ENCODE assay signal across 16 cellular contexts in the genomic region with DNA sequence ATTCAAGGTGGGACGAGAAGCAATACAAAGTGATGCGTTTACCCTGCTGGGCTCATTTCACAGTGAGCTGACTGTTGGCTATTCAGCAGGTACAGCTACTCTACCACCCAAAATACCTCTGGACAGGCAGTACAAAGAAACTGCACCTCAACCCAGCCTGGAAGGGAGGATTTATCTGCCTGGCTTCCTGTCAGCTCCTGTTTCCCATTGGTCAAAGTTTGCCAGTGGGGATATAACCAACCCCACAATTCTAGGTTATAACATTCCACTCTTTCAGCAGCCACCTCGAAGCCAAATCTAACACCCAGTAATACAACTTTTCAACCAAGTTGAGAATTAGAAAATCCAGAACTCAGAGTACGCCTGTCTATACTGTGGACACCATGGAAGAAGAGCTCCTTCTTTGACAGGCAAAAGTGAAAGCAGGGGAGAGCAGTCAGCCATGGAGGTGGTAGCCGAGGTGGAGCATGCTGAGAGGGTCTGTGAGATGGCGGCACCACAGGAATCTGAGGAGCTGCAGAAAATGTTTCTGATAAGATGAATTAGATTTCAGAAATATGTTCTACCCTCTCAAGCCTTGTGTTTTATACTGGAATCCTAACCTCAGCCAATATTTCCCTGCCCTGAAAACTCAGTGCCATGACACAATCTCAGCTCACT. TPM values are rescaled to one million over a fixed set of nuclear protein-coding genes. Genes with fewer than 3 reads are reported as not detected.
DNase-seq lines count a peak whose midpoint lies in the region; ATAC-seq and TF ChIP-seq lines count a peak whose summit lies in the region.
"Had no signal": no experiment of that assay in that cellular context is flagged by ENCODE, and none has a peak within 500 bp of the region (broad histone marks: within the 10 kb centered on the region; RNA-seq: fewer than 3 reads in every experiment).

No MANE protein-coding gene starts in this region.

- peak overlapping the region; percentile 89; the same call in 1 of the 2 replicates for H2AFZ ChIP-seq in GM23338

- H3K27me3 Mint-ChIP-seq in GM23338 (ENCODE audit: insufficient read depth, low read depth, poor library complexity) (no peaks in the 10 kb centered on the region), memory B cell (no peaks in the 10 kb centered on the region)
- no peaks in the 10 kb centered on the region for H3K27me3 Mint-ChIP-seq in activated CD4-positive, alpha-beta T cell treated with anti-CD3 and anti-CD28 coated beads, Interleukin-2, amount 10 ng/mL, durations not matched to agents 24 days and 14 days
- H3K27me3 Mint-ChIP-seq: activated naive CD8-positive, alpha-beta T cell had no signal

- H3K9me2 ChIP-seq in GM23338 (ENCODE audit: insufficient read depth), result no peaks in the 10 kb centered on the region

- no peaks in the 10 kb centered on the region; the same call in 1 of the 2 replicates for H3F3A ChIP-seq in GM23338 (replicated peaks; ENCODE audit: low read depth)

- DNase-seq in GM23338 (ENCODE audit: low spot score) (no peak), memory B cell (ENCODE audit: low spot score in 2 of 2) (peak in 1 of 2 donors; percentile 4), NCI-H526 treated with DMSO at 0.1 percent for 48 hours (lab: John Stamatoyannopoulos, UW) (no peak), T1000 (lab: John Stamatoyannopoulos, UW) (no peak), foreskin keratinocyte (no peak)
- no peak for DNase-seq in activated CD4-positive, alpha-beta T cell treated with anti-CD3 and anti-CD28 coated beads, Interleukin-2, amount 10 ng/mL, durations not matched to agents 24 days and 14 days
- DNase-seq: activated CD4-positive, alpha-beta T cell treated with anti-CD3 and anti-CD28 coated beads, Interleukin-2, amount 50 U/mL, for 1 hour; Calu3; cortex of kidney; mammary epithelial cell; NCI-H2107; retina; SHP77 treated with DMSO at 0.1 percent for 48 hours had no signal

- H3K4me3 ChIP-seq in GM23338, result no peak overlapping the region

- no peak overlapping the region for H3K27ac ChIP-seq in GM23338 (ENCODE audit: low read depth)
- no peak overlapping the region for H3K27ac ChIP-seq in foreskin keratinocyte

- H4K20me1 ChIP-seq in GM23338 (replicated peaks; ENCODE audit: insufficient read depth), result no peaks in the 10 kb centered on the region

- no peaks in the 10 kb centered on the region for H3K27me3 ChIP-seq in GM23338 (ENCODE audit: insufficient read depth)
- H3K27me3 ChIP-seq in foreskin keratinocyte, result no peaks in the 10 kb centered on the region

- TF ChIP-seq CTCF in GM23338 (conservative IDR thresholded peaks at IDR 0.05; ENCODE audit: low read depth in 2 of 2), result no peak
- TF ChIP-seq CTCF in foreskin keratinocyte (conservative IDR thresholded peaks at IDR 0.05), result no peak

- H3K36me3 ChIP-seq in GM23338 (ENCODE audit: insufficient read depth), result no peaks in the 10 kb centered on the region

- ATAC-seq in GM19025 (IDR thresholded peaks at IDR 0.05; ENCODE audit: low read depth, unreplicated experiment) (peak; percentile 76), GM23338 (peak; percentile 26; the same call in 1 of the 3 replicates), HG03460 (IDR thresholded peaks at IDR 0.05; ENCODE audit: unreplicated experiment) (peak; percentile 33), memory B cell (ENCODE audit: low read depth) (peak; percentile 89), foreskin keratinocyte (no peak)

- H3K27ac Mint-ChIP-seq in GM23338 (no peak overlapping the region), memory B cell (peak overlapping the region; percentile 53)
- no peak overlapping the region for H3K27ac Mint-ChIP-seq in activated CD4-positive, alpha-beta T cell treated with anti-CD3 and anti-CD28 coated beads, Interleukin-2, amount 10 ng/mL, durations not matched to agents 24 days and 14 days
- H3K27ac Mint-ChIP-seq: activated naive CD8-positive, alpha-beta T cell had no signal

- H3K4me1 Mint-ChIP-seq in GM23338, result peaks cover 4% of the 10 kb centered on the region; the same call in 2 of the 3 replicates
- H3K4me1 Mint-ChIP-seq in memory B cell, result peaks cover 5% of the 10 kb centered on the region
- H3K4me1 Mint-ChIP-seq in activated CD4-positive, alpha-beta T cell treated with anti-CD3 and anti-CD28 coated beads, Interleukin-2, amount 10 ng/mL, durations not matched to agents 24 days and 14 days, result no peaks in the 10 kb centered on the region

- H3K4me2 ChIP-seq in GM23338, result no peak overlapping the region

- intact Hi-C loops in activated CD4-positive, alpha-beta T cell treated with anti-CD3 and anti-CD28 coated beads, Interleukin-2, amount 10 ng/mL, durations not matched to agents 24 days and 14 days (cut with micrococcal nuclease), result no loop called here

- H3K36me3 Mint-ChIP-seq in GM23338 (ENCODE audit: low read depth) (peaks cover 4% of the 10 kb centered on the region; the same call in 1 of the 3 replicates), memory B cell (peaks cover 4% of the 10 kb centered on the region)
- H3K36me3 Mint-ChIP-seq in activated CD4-positive, alpha-beta T cell treated with anti-CD3 and anti-CD28 coated beads, Interleukin-2, amount 10 ng/mL, durations not matched to agents 24 days and 14 days (ENCODE audit: low read depth), result no peaks in the 10 kb centered on the region

- no peaks in the 10 kb centered on the region for H3K79me2 ChIP-seq in GM23338 (replicated peaks; ENCODE audit: insufficient read depth)

- H3K9me3 Mint-ChIP-seq in GM23338, result no peaks in the 10 kb centered on the region
- H3K9me3 Mint-ChIP-seq in memory B cell, result no peaks in the 10 kb centered on the region
- no peaks in the 10 kb centered on the region for H3K9me3 Mint-ChIP-seq in activated CD4-positive, alpha-beta T cell treated with anti-CD3 and anti-CD28 coated beads, Interleukin-2, amount 10 ng/mL, durations not matched to agents 24 days and 14 days

- H3K4me1 ChIP-seq in GM23338 (ENCODE audit: insufficient read depth) (0 out of 2 replicates have a peak, but pooled peaks cover 5% of the 10 kb centered on the region), foreskin keratinocyte (peaks cover 4% of the 10 kb centered on the region)

- H3K4me3 Mint-ChIP-seq in GM23338, result no peak overlapping the region
- peak overlapping the region; percentile 79 for H3K4me3 Mint-ChIP-seq in memory B cell
- no peak overlapping the region for H3K4me3 Mint-ChIP-seq in activated CD4-positive, alpha-beta T cell treated with anti-CD3 and anti-CD28 coated beads, Interleukin-2, amount 10 ng/mL, durations not matched to agents 24 days and 14 days
- H3K4me3 Mint-ChIP-seq: activated naive CD8-positive, alpha-beta T cell had no signal

TF ChIP-seq in GM23338, 12 proteins besides CTCF, POLR2A, EP300 and RAD21 (continues in another document):
- TF ChIP-seq, protein P1, sequence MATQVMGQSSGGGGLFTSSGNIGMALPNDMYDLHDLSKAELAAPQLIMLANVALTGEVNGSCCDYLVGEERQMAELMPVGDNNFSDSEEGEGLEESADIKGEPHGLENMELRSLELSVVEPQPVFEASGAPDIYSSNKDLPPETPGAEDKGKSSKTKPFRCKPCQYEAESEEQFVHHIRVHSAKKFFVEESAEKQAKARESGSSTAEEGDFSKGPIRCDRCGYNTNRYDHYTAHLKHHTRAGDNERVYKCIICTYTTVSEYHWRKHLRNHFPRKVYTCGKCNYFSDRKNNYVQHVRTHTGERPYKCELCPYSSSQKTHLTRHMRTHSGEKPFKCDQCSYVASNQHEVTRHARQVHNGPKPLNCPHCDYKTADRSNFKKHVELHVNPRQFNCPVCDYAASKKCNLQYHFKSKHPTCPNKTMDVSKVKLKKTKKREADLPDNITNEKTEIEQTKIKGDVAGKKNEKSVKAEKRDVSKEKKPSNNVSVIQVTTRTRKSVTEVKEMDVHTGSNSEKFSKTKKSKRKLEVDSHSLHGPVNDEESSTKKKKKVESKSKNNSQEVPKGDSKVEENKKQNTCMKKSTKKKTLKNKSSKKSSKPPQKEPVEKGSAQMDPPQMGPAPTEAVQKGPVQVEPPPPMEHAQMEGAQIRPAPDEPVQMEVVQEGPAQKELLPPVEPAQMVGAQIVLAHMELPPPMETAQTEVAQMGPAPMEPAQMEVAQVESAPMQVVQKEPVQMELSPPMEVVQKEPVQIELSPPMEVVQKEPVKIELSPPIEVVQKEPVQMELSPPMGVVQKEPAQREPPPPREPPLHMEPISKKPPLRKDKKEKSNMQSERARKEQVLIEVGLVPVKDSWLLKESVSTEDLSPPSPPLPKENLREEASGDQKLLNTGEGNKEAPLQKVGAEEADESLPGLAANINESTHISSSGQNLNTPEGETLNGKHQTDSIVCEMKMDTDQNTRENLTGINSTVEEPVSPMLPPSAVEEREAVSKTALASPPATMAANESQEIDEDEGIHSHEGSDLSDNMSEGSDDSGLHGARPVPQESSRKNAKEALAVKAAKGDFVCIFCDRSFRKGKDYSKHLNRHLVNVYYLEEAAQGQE (IDR thresholded peaks at IDR 0.05; ENCODE audit: unreplicated experiment), result no peak
- TF ChIP-seq STAT1 (IDR thresholded peaks at IDR 0.05; ENCODE audit: unreplicated experiment) (no peak), EZH2phosphoT487 (IDR thresholded peaks at IDR 0.05; ENCODE audit: unreplicated experiment) (no peak), ZNF114 (CRISPR knock-in tag; IDR thresholded peaks at IDR 0.05) (no peak), ZNF331 (CRISPR knock-in tag; IDR thresholded peaks at IDR 0.05; ENCODE audit: low read depth) (no peak)

RNA-seq across cellular contexts. Expression of a gene that starts 10.8 kb away (rescaled TPM):
- total RNA-seq in GM23338 (2014; rRNA removed; shearing (Covaris generic)), result 0.97 and 2.8 TPM in 2 replicates
- 1.9 TPM in 2 replicates for polyA plus RNA-seq in GM23338 (2016; fragmentation: Nextera tagmentation; extraction: Ambion mirVana)
- total RNA-seq in activated CD4-positive, alpha-beta T cell treated with anti-CD3 and anti-CD28 coated beads, Interleukin-2, amount 10 ng/mL, durations not matched to agents 24 days and 14 days, result 1.0 and 2.3 TPM in 2 replicates
- total RNA-seq in foreskin keratinocyte, result 1.0 TPM in 2 replicates
- polyA plus RNA-seq in foreskin keratinocyte, result 0.30 and 0.40 TPM in 2 replicates

RNA-seq across cellular contexts. Expression of a gene that starts 34.9 kb away (rescaled TPM):
- 57.4 and 62.4 TPM in 2 replicates for total RNA-seq in GM23338 (2014; rRNA removed; shearing (Covaris generic))
- polyA plus RNA-seq in GM23338 (2016; fragmentation: Nextera tagmentation; extraction: Ambion mirVana) (49.9 and 65.3 TPM in 2 replicates), foreskin keratinocyte (15.7 and 22.5 TPM in 2 replicates)
- 41.5 and 44.0 TPM in 2 replicates for total RNA-seq in activated CD4-positive, alpha-beta T cell treated with anti-CD3 and anti-CD28 coated beads, Interleukin-2, amount 10 ng/mL, durations not matched to agents 24 days and 14 days
- total RNA-seq in foreskin keratinocyte, result 25.8 and 30.9 TPM in 2 replicates

RNA-seq across cellular contexts. Expression of a gene that starts 51.1 kb away (rescaled TPM):
- 157 and 179 TPM in 2 replicates for total RNA-seq in GM23338 (2014; rRNA removed; shearing (Covaris generic))
- 53.8 and 61.7 TPM in 2 replicates for polyA plus RNA-seq in GM23338 (2016; fragmentation: Nextera tagmentation; extraction: Ambion mirVana)
- 14.5 TPM in 2 replicates for total RNA-seq in activated CD4-positive, alpha-beta T cell treated with anti-CD3 and anti-CD28 coated beads, Interleukin-2, amount 10 ng/mL, durations not matched to agents 24 days and 14 days
- 165 and 168 TPM in 2 replicates for total RNA-seq in foreskin keratinocyte
- 37.1 and 47.6 TPM in 2 replicates for polyA plus RNA-seq in foreskin keratinocyte

Comparison
In these comparisons a context has a peak if more than half of its experiments do, and no peak if none do; other contexts are left out.
1. RNA of a gene that starts 51.1 kb away (total RNA-seq): 165 to 168 TPM in foreskin keratinocyte and 157 to 179 TPM in GM23338; 14.5 TPM in activated CD4-positive, alpha-beta T cell treated with anti-CD3 and anti-CD28 coated beads, Interleukin-2, amount 10 ng/mL, durations not matched to agents 24 days and 14 days; every median in the first group is over 10 times any median in the second.